ENCODE assay signal across 11 cellular contexts in the genomic region with DNA sequence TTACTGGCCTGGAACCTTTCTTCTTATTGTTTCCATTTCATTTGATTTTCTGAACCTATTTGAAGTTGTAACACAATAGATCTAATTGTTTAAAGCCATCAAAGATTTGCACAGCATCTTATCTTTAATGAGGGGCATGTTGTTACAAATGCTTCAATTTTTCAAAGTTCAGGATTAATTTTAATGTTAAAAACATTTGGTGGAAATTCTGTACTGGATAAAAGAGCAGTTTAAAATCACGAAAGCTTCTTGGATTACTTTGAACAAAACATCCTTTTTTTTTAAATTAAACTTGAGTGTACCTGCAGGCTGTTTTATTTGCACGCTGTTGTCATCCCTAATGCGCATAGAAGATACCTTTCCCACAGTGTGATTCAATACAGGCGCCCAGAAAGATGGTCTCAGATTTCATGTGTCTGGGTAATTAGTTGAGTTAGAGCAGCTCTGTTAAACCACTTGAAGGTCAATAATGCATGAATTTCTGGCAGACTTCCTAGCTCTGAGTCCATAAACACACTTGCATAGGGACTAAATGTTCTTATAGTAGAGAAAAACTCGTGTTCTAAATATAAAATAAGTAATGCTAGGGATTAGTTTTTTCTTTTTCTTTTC. TPM values are rescaled to one million over a fixed set of nuclear protein-coding genes. Genes with fewer than 3 reads are reported as not detected.
DNase-seq lines count a peak whose midpoint lies in the region; ATAC-seq and TF ChIP-seq lines count a peak whose summit lies in the region.
"Had no signal": no experiment of that assay in that cellular context is flagged by ENCODE, and none has a peak within 500 bp of the region (broad histone marks: within the 10 kb centered on the region; RNA-seq: fewer than 3 reads in every experiment).

No MANE protein-coding gene starts in this region.

- H3K36me3 ChIP-seq in A673 (ENCODE audit: insufficient read depth, low read length, poor library complexity, severe bottlenecking): no peaks in the 10 kb centered on the region
- H3K36me3 ChIP-seq: BLaER1 treated with 17β-estradiol and CSF1 and Interleukin-3, amounts not matched to agents 10 nM and 100 nM had no signal

- CTCF ChIA-PET in A673 (lab: Charles Lee): interaction anchor here (0.5 to 0.7 kb wide), 2 partner anchors 19 to 367 kb away, joined by 3 to 5 read pairs; no protein-coding TSS in a partner anchor

- TF ChIP-seq CTCF in A673 (conservative IDR thresholded peaks at IDR 0.05; ENCODE audit: low read depth, low read length) (no peak), VCaP (conservative IDR thresholded peaks at IDR 0.05) (no peak)

- peaks cover 20% of the 10 kb centered on the region for H3K4me1 ChIP-seq in A673 (ENCODE audit: insufficient read depth, low read length, poor library complexity, severe bottlenecking)
- H3K4me1 ChIP-seq: BLaER1 treated with 17β-estradiol and CSF1 and Interleukin-3, amounts not matched to agents 10 nM and 100 nM had no signal

- DNase-seq in A673 (ENCODE audit: low spot score) (peak; percentile 95), NCI-H1105 treated with DMSO at 0.1 percent for 48 hours (lab: John Stamatoyannopoulos, UW) (peak; percentile 94)
- DNase-seq: activated naive CD8-positive, alpha-beta T cell treated with anti-CD3 and anti-CD28 coated beads, Interleukin-2, amount 10 ng/mL, durations not matched to agents 7 days and 5 days had no signal

- ATAC-seq in HG03439 (IDR thresholded peaks at IDR 0.05; ENCODE audit: unreplicated experiment) (no peak), HG02884 (IDR thresholded peaks at IDR 0.05; ENCODE audit: unreplicated experiment) (no peak), HG03469 (IDR thresholded peaks at IDR 0.05; ENCODE audit: unreplicated experiment) (no peak), GM18511 (IDR thresholded peaks at IDR 0.05; ENCODE audit: unreplicated experiment) (no peak)

- no peak overlapping the region for H3K4me3 ChIP-seq in A673 (ENCODE audit: low read depth, low read length, poor library complexity, severe bottlenecking)
- H3K4me3 ChIP-seq: BLaER1 treated with 17β-estradiol and CSF1 and Interleukin-3, amounts not matched to agents 10 nM and 100 nM had no signal

- H3K27ac ChIP-seq in A673 (ENCODE audit: low read depth, low read length, poor library complexity, severe bottlenecking) (peak overlapping the region; percentile 12), VCaP (peak overlapping the region; percentile 60), layer of hippocampus (ENCODE audit: low read depth, low read length) (peak overlapping the region; percentile 18)
- H3K27ac ChIP-seq: BLaER1 treated with 17β-estradiol and CSF1 and Interleukin-3, amounts not matched to agents 10 nM and 100 nM; HL-60 had no signal

- POLR2A ChIA-PET in A673 (lab: Charles Lee; ENCODE audit: low non-redundant PET): no interaction called here

- intact Hi-C loops in A673 (cut with micrococcal nuclease; ENCODE audit: unreplicated experiment): no loop called here

- H3K27me3 ChIP-seq in A673 (replicated peaks; ENCODE audit: insufficient read depth, low read depth, low read length, poor library complexity) (peaks cover 9% of the 10 kb centered on the region), layer of hippocampus (ENCODE audit: control insufficient read depth, insufficient read depth, low read length) (no peaks in the 10 kb centered on the region)
- H3K27me3 ChIP-seq: BLaER1 treated with 17β-estradiol and CSF1 and Interleukin-3, amounts not matched to agents 10 nM and 100 nM had no signal

- no TSS peak for BruUV-seq in A673 (replicated peaks; lab: Mats Ljungman, UMichigan)

- H3K9me3 ChIP-seq in A673 (ENCODE audit: low read depth, low read length, poor library complexity, severe bottlenecking): no peaks in the 10 kb centered on the region

RNA-seq across cellular contexts. Expression of a gene that starts 29.3 kb away (rescaled TPM):
- total RNA-seq in A673 (2021): 46.1 and 50.1 TPM in 2 replicates

RNA-seq across cellular contexts. Expression of a gene that starts 44.5 kb away (rescaled TPM):
- total RNA-seq in A673 (2021): 2.1 and 2.4 TPM in 2 replicates
